In the genomic region with DNA sequence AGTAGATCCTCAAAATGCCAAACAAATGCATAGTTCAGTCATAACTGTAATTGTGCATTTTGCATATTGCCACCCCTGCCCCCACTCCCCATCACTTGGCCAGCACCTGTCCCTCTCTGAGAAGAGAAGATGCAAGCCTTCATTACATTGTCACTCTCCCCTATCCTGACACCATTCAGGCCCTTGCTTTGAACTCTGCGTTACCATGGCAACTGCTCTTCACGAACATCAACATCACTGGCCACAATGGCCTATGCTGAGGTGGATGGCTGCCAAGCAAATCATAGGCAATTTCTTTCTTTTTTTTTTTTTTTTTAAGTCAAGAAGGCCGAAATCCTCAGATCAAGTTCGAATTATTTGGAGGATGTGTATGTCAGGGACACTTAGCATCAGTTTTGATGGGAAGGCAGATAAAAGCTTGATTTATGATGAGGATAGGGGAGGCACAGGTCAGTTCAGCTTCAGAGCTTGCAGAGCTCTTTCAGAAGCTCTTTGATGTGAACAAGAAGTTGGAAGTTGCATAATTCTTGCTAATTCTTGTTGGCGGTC, we compare ENCODE assay signal across 25 cellular contexts.
A peak's percentile ranks its signal among the peaks of the same experiment; 100 is the strongest.
DNase-seq lines count a peak whose midpoint lies in the region; ATAC-seq and TF ChIP-seq lines count a peak whose summit lies in the region.
"Had no signal": no experiment of that assay in that cellular context is flagged by ENCODE, and none has a peak within 500 bp of the region (broad histone marks: within the 10 kb centered on the region; RNA-seq: fewer than 3 reads in every experiment).

No MANE protein-coding gene starts in this region.

- H3K36me3 Mint-ChIP-seq in CD4-positive, alpha-beta memory T cell = no peaks in the 10 kb centered on the region

- no peaks in the 10 kb centered on the region for H3K36me3 ChIP-seq in CD4-positive, alpha-beta memory T cell (ENCODE audit: insufficient read depth, low read length)
- H3K36me3 ChIP-seq: BLaER1 treated with 17β-estradiol and CSF1 and Interleukin-3, amounts not matched to agents 10 nM and 100 nM; cardiac muscle cell; pancreas; sigmoid colon; vagina had no signal

- H3K9me3 Mint-ChIP-seq in CD4-positive, alpha-beta memory T cell = no peaks in the 10 kb centered on the region
- H3K9me3 Mint-ChIP-seq: activated CD4-positive, alpha-beta memory T cell treated with anti-CD3 and anti-CD28 coated beads, Interleukin-2, amount 10 ng/mL, durations not matched to agents 7 days and 5 days; naive thymus-derived CD4-positive, alpha-beta T cell had no signal

- H3K4me3 Mint-ChIP-seq in CD4-positive, alpha-beta memory T cell = no peak overlapping the region
- H3K4me3 Mint-ChIP-seq: activated CD4-positive, alpha-beta memory T cell treated with anti-CD3 and anti-CD28 coated beads, Interleukin-2, amount 10 ng/mL, durations not matched to agents 7 days and 5 days; naive thymus-derived CD4-positive, alpha-beta T cell had no signal

- no peak for ATAC-seq in GM18505 (IDR thresholded peaks at IDR 0.05; ENCODE audit: unreplicated experiment)
- ATAC-seq: activated CD4-positive, CD25-positive, alpha-beta regulatory T cell treated with anti-CD3 and anti-CD28 coated beads, Interleukin-2, amount 50 U/mL, for 24 hours; left colon; naive thymus-derived CD4-positive, alpha-beta T cell; pancreas; Right ventricle myocardium inferior had no signal

- H3K27me3 ChIP-seq in CD4-positive, alpha-beta memory T cell (ENCODE audit: insufficient read depth, low read length) = no peaks in the 10 kb centered on the region
- H3K27me3 ChIP-seq: BLaER1 treated with 17β-estradiol and CSF1 and Interleukin-3, amounts not matched to agents 10 nM and 100 nM; cardiac muscle cell; pancreas; sigmoid colon; vagina had no signal

- no peak for TF ChIP-seq POLR2A in GM18505 (IDR thresholded peaks at IDR 0.05; ENCODE audit: borderline replicate concordance, extremely low read depth, insufficient read depth, insufficient read length)

- peaks cover 10 to 11% of the 10 kb centered on the region in 2 donors for H3K27me3 Mint-ChIP-seq in CD4-positive, alpha-beta memory T cell

- H3K4me1 ChIP-seq in CD4-positive, alpha-beta memory T cell (ENCODE audit: insufficient read depth, low read length) = no peaks in the 10 kb centered on the region
- H3K4me1 ChIP-seq: pancreas had no signal

- H3K27ac ChIP-seq in CD4-positive, alpha-beta memory T cell (ENCODE audit: low read depth, low read length) = no peak overlapping the region
- H3K27ac ChIP-seq: BLaER1 treated with 17β-estradiol and CSF1 and Interleukin-3, amounts not matched to agents 10 nM and 100 nM; cardiac muscle cell; pancreas; vagina had no signal

- H3K4me1 Mint-ChIP-seq in CD4-positive, alpha-beta memory T cell = no peaks in the 10 kb centered on the region
- H3K4me1 Mint-ChIP-seq: activated CD4-positive, alpha-beta memory T cell treated with anti-CD3 and anti-CD28 coated beads, Interleukin-2, amount 10 ng/mL, durations not matched to agents 7 days and 5 days had no signal

- DNase-seq in DMS53 (lab: John Stamatoyannopoulos, UW) (peak; percentile 97), NCI-H1092 treated with DMSO at 0.1 percent for 48 hours (lab: John Stamatoyannopoulos, UW) (peak; percentile 68), RPMI7951 (ENCODE audit: low read depth) (peak; percentile 21), iPS-NIHi7 (ENCODE audit: extremely low spot score) (peak; percentile 26), NCI-H2107 (lab: John Stamatoyannopoulos, UW) (no peak), AML-193 (lab: John Stamatoyannopoulos, UW) (no peak)
- DNase-seq in CD4-positive, alpha-beta memory T cell = no peak
- DNase-seq: ACHN; activated CD4-positive, alpha-beta memory T cell treated with anti-CD3 and anti-CD28 coated beads, Interleukin-2, amount 10 ng/mL, durations not matched to agents 7 days and 5 days; activated naive CD4-positive, alpha-beta T cell; amniotic stem cell; Calu3; glutamatergic neuron; left colon; MM.1S; naive thymus-derived CD4-positive, alpha-beta T cell; NCI-H2029; pancreas; sigmoid colon had no signal

- CTCF ChIA-PET in CD4-positive, alpha-beta memory T cell (lab: Charles Lee; ENCODE audit: partially characterized antibody) = no interaction called here

- intact Hi-C loops in CD4-positive, alpha-beta memory T cell (cut with micrococcal nuclease) = no loop called here

- no peaks in the 10 kb centered on the region for H3K9me3 ChIP-seq in CD4-positive, alpha-beta memory T cell (ENCODE audit: control insufficient read depth in 1 of 2, low read length in 2 of 2)
- H3K9me3 ChIP-seq: BLaER1 treated with 17β-estradiol and CSF1 and Interleukin-3, amounts not matched to agents 10 nM and 100 nM; pancreas; sigmoid colon; vagina had no signal

- H3K4me3 ChIP-seq in CD4-positive, alpha-beta memory T cell (ENCODE audit: low read length in 2 of 2) = no peak overlapping the region
- H3K4me3 ChIP-seq: BLaER1 treated with 17β-estradiol and CSF1 and Interleukin-3, amounts not matched to agents 10 nM and 100 nM; cardiac muscle cell; pancreas; sigmoid colon; vagina had no signal

- H3K27ac Mint-ChIP-seq in CD4-positive, alpha-beta memory T cell = no peak overlapping the region
- H3K27ac Mint-ChIP-seq: activated CD4-positive, alpha-beta memory T cell treated with anti-CD3 and anti-CD28 coated beads, Interleukin-2, amount 10 ng/mL, durations not matched to agents 7 days and 5 days; naive thymus-derived CD4-positive, alpha-beta T cell had no signal

- POLR2A ChIA-PET in CD4-positive, alpha-beta memory T cell (lab: Charles Lee; ENCODE audit: partially characterized antibody) = no interaction called here

Comparison
In these comparisons a context has a peak if more than half of its experiments do, and no peak if none do; other contexts are left out.
1. DNase-seq: peak in DMS53 (single experiment), NCI-H1092 treated with DMSO at 0.1 percent for 48 hours (single experiment), RPMI7951 (single experiment) and iPS-NIHi7 (single experiment); none in CD4-positive, alpha-beta memory T cell (0 of 5), NCI-H2107 (single experiment) and AML-193 (0 of 2).